Comparison of ENCODE assay signal across 18 cellular contexts in the genomic region with DNA sequence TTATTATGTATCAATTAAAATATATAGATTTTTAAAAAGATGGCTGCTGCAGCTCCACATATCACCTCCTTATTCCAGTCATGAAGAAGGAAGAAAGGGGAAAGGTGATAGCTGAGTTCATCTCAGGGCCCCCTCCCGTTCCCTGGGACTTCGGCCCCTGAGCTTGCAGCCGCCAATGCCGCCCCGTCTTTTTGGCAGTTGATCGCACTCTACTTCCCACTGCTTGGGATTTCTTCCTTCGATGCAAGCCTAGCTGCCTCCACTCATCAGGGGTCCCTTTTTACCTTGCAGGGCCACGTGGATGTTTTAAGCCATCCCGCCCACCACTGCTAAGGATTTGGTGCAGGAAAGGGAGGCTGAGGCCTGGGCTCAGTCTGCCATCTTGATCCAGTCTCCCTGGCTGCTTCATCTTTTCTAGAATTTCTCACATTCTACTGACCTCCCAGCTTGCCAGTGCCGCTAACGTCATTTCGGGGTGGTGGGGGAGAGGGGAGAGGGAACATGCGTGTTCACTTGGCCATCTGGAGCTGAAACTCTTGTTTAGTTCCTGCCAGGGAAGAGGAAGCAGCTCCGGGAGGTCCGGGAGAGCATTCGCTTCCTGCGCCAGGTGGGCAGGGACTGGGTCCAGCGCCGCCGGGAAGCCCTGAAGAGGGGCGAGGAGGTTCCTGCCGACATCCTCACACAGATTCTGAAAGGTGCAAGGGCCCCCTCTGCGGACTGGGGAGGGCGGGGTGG. TPM values are rescaled to one million over a fixed set of nuclear protein-coding genes. Genes with fewer than 3 reads are reported as not detected.
"Had no signal": no experiment of that assay in that cellular context is flagged by ENCODE, and none has a peak within 500 bp of the region (broad histone marks: within the 10 kb centered on the region; RNA-seq: fewer than 3 reads in every experiment).

No MANE protein-coding gene starts in this region.

- H3K36me3 Mint-ChIP-seq: activated naive CD4-positive, alpha-beta T cell treated with anti-CD3 and anti-CD28 coated beads, Interleukin-2, amount 10 ng/mL, durations not matched to agents 7 days and 5 days had no signal

- ATAC-seq: activated naive CD8-positive, alpha-beta T cell treated with anti-CD3 and anti-CD28 coated beads, Interleukin-2, amount 50 U/mL, for 24 hours; activated T-helper 17 cell treated with anti-CD3 and anti-CD28 coated beads, Interleukin-2, amount 50 U/mL, for 72 hours; esophagus mucosa; gastroesophageal sphincter; heart right ventricle; lower lobe of right lung; stimulated activated naive CD8-positive, alpha-beta T cell treated with anti-CD3 and anti-CD28 coated beads, Interleukin-15, amount 100 ng/mL, for 72 hours had no signal

- H3K4me3 ChIP-seq: ascending aorta, gastroesophageal sphincter, heart right ventricle, lower lobe of right lung, suprapubic skin had no signal

- H3K9me3 ChIP-seq: gastroesophageal sphincter, lower lobe of right lung, suprapubic skin had no signal

- H3K4me3 Mint-ChIP-seq: activated CD4-positive, alpha-beta T cell treated with anti-CD3 and anti-CD28 coated beads, Interleukin-2, amount 10 ng/mL, durations not matched to agents 24 days and 14 days; activated naive CD4-positive, alpha-beta T cell treated with anti-CD3 and anti-CD28 coated beads, Interleukin-2, amount 10 ng/mL, durations not matched to agents 7 days and 5 days; activated naive CD8-positive, alpha-beta T cell treated with anti-CD3 and anti-CD28 coated beads, Interleukin-2, amount 50 U/mL, for 24 hours; activated T-helper 17 cell treated with anti-CD3 and anti-CD28 coated beads, Interleukin-2, amount 50 U/mL, for 72 hours; natural killer cell treated with Interleukin-12 subunit alpha and Interleukin-12 subunit beta and Interleukin-15 and Interleukin-18, amount 100 ng/mL, for 72 hours; stimulated activated naive CD8-positive, alpha-beta T cell treated with anti-CD3 and anti-CD28 coated beads, Interleukin-15, amount 100 ng/mL, for 72 hours had no signal

- H3K4me1 Mint-ChIP-seq: activated CD4-positive, alpha-beta T cell treated with anti-CD3 and anti-CD28 coated beads, Interleukin-2, amount 10 ng/mL, durations not matched to agents 24 days and 14 days; activated naive CD4-positive, alpha-beta T cell treated with anti-CD3 and anti-CD28 coated beads, Interleukin-2, amount 10 ng/mL, durations not matched to agents 7 days and 5 days; activated naive CD8-positive, alpha-beta T cell treated with anti-CD3 and anti-CD28 coated beads, Interleukin-2, amount 50 U/mL, for 24 hours; activated T-helper 17 cell treated with anti-CD3 and anti-CD28 coated beads, Interleukin-2, amount 50 U/mL, for 72 hours; stimulated activated naive CD8-positive, alpha-beta T cell treated with anti-CD3 and anti-CD28 coated beads, Interleukin-15, amount 100 ng/mL, for 72 hours had no signal

- DNase-seq: activated CD4-positive, alpha-beta T cell treated with anti-CD3 and anti-CD28 coated beads, Interleukin-2, amount 10 ng/mL, durations not matched to agents 24 days and 14 days; activated CD4-positive, CD25-positive, alpha-beta regulatory T cell; activated naive CD4-positive, alpha-beta T cell treated with anti-CD3 and anti-CD28 coated beads, Interleukin-2, amount 10 ng/mL, durations not matched to agents 7 days and 5 days; activated naive CD8-positive, alpha-beta T cell treated with anti-CD3 and anti-CD28 coated beads, Interleukin-2, amount 50 U/mL, for 24 hours; activated T-cell treated with anti-CD3 and anti-CD28 coated beads, Interleukin-2, amount 50 U/mL, for 1 hour; effector CD4-positive, alpha-beta T cell; heart right ventricle; lower lobe of right lung; stimulated activated naive CD8-positive, alpha-beta T cell treated with anti-CD3 and anti-CD28 coated beads, Interleukin-15, amount 100 ng/mL, for 72 hours; T-helper 1 cell; T1000; trophoblast cell had no signal

- H3K27me3 ChIP-seq: ascending aorta, gastroesophageal sphincter, heart right ventricle, suprapubic skin had no signal

- H3K27ac Mint-ChIP-seq: activated CD4-positive, alpha-beta T cell treated with anti-CD3 and anti-CD28 coated beads, Interleukin-2, amount 10 ng/mL, durations not matched to agents 24 days and 14 days; activated naive CD4-positive, alpha-beta T cell treated with anti-CD3 and anti-CD28 coated beads, Interleukin-2, amount 10 ng/mL, durations not matched to agents 7 days and 5 days; activated naive CD8-positive, alpha-beta T cell treated with anti-CD3 and anti-CD28 coated beads, Interleukin-2, amount 50 U/mL, for 24 hours; activated T-helper 17 cell treated with anti-CD3 and anti-CD28 coated beads, Interleukin-2, amount 50 U/mL, for 72 hours; natural killer cell treated with Interleukin-12 subunit alpha and Interleukin-12 subunit beta and Interleukin-15 and Interleukin-18, amount 100 ng/mL, for 72 hours; stimulated activated naive CD8-positive, alpha-beta T cell treated with anti-CD3 and anti-CD28 coated beads, Interleukin-15, amount 100 ng/mL, for 72 hours had no signal

- H3K4me1 ChIP-seq: ascending aorta, gastroesophageal sphincter, heart right ventricle, lower lobe of right lung, suprapubic skin had no signal

- H3K36me3 ChIP-seq: ascending aorta, gastroesophageal sphincter, heart right ventricle, lower lobe of right lung, suprapubic skin had no signal

- H3K27me3 Mint-ChIP-seq: activated T-helper 17 cell treated with anti-CD3 and anti-CD28 coated beads, Interleukin-2, amount 50 U/mL, for 72 hours had no signal

- H3K9me3 Mint-ChIP-seq: activated CD4-positive, alpha-beta T cell treated with anti-CD3 and anti-CD28 coated beads, Interleukin-2, amount 10 ng/mL, durations not matched to agents 24 days and 14 days; activated naive CD4-positive, alpha-beta T cell treated with anti-CD3 and anti-CD28 coated beads, Interleukin-2, amount 10 ng/mL, durations not matched to agents 7 days and 5 days; activated T-helper 17 cell treated with anti-CD3 and anti-CD28 coated beads, Interleukin-2, amount 50 U/mL, for 72 hours; natural killer cell treated with Interleukin-12 subunit alpha and Interleukin-12 subunit beta and Interleukin-15 and Interleukin-18, amount 100 ng/mL, for 72 hours; stimulated activated naive CD8-positive, alpha-beta T cell treated with anti-CD3 and anti-CD28 coated beads, Interleukin-15, amount 100 ng/mL, for 72 hours had no signal

- H3K27ac ChIP-seq: ascending aorta, gastroesophageal sphincter, heart right ventricle, lower lobe of right lung, suprapubic skin had no signal

RNA-seq across cellular contexts. Expression of gene CYP46A1, which starts 31.3 kb away (rescaled TPM):
- total RNA-seq: ascending aorta, esophagus mucosa had no signal
